In the genomic region with DNA sequence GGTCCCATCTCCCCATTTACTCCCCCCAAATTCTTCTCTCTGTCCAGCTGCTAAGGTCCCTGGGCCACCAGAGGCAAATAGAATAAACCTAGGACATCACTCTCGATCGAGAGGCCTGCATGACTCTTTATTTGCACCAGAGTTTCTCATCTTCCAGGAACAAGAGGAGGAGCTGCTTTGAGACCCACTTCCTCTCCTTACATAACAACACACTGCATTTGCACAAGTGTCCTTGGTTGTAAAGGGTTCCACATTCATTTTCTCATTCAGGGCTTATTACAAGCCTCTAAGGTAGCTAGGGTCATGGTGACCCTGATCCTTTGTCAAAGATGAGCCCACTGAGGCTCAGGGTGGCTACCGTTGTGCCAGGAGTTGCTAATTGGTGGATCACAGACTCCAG, we compare ENCODE assay signal across 1 cellular context.
TF ChIP-seq lines count a peak whose summit lies in the region.

No MANE protein-coding gene starts in this region.

TF ChIP-seq in H1, 55 proteins besides CTCF, POLR2A, EP300 and RAD21:
- TF ChIP-seq CREB1 (IDR thresholded peaks at IDR 0.05) (no peak), SP4 (IDR thresholded peaks at IDR 0.05; ENCODE audit: low read length) (no peak), RNF2 (IDR thresholded peaks at IDR 0.05; ENCODE audit: borderline replicate concordance, low read depth, low read length, missing control alignments, poor library complexity, severe bottlenecking) (no peak), MAX (IDR thresholded peaks at IDR 0.05) (no peak), CHD1 (IDR thresholded peaks at IDR 0.05; ENCODE audit: low read depth, low read length) (no peak), SP2 (IDR thresholded peaks at IDR 0.05; ENCODE audit: low read length) (no peak), CHD2 (IDR thresholded peaks at IDR 0.05; ENCODE audit: low read length) (no peak), NRF1 (IDR thresholded peaks at IDR 0.05; ENCODE audit: low read depth, low read length) (no peak), EZH2 (IDR thresholded peaks at IDR 0.05; ENCODE audit: low read depth, low read length, severe bottlenecking) (no peak), CTBP2 (IDR thresholded peaks at IDR 0.05; ENCODE audit: borderline replicate concordance, insufficient read depth, insufficient read length, low read length) (no peak), CBX8 (IDR thresholded peaks at IDR 0.05; ENCODE audit: borderline replicate concordance, low read depth, low read length) (no peak), POLR2AphosphoS5 (IDR thresholded peaks at IDR 0.05; ENCODE audit: low read depth, low read length) (no peak), HDAC6 (IDR thresholded peaks at IDR 0.05; ENCODE audit: low read depth, low read length) (no peak), TEAD4 (IDR thresholded peaks at IDR 0.05; ENCODE audit: low read depth, low read length) (no peak)
